Comparison of ENCODE assay signal across 29 cellular contexts in the genomic region with DNA sequence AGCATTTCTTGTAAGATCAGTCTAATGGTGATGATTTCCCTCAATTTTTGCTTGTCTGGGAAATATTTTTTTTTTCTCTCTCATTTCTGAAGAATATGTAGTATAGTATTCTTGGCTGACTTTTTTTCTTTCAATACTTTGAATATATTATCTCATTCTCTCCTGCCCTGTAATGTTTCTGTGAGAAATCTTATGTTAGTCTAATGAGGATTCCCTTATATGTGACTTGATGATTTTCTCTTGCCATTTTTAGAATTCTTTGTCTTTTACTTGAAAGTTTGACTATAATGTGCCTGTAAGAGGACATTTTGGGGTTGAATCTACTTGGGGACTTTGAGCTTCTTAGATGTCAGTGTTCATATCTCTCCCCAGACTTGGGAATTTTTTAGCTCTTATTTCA. TPM values are rescaled to one million over a fixed set of nuclear protein-coding genes. Genes with fewer than 3 reads are reported as not detected.
"Had no signal": no experiment of that assay in that cellular context is flagged by ENCODE, and none has a peak within 500 bp of the region (broad histone marks: within the 10 kb centered on the region; RNA-seq: fewer than 3 reads in every experiment).

No MANE protein-coding gene starts in this region.

- H3K36me3 Mint-ChIP-seq: neural progenitor cell; stimulated activated effector memory CD8-positive, alpha-beta T cell treated with anti-CD3 and anti-CD28 coated beads, Interleukin-12 subunit alpha, Interleukin-12 subunit beta, amount 100 ng/mL, for 72 hours had no signal

- H3K9me3 ChIP-seq: ovary, right lobe of liver, thyroid gland, vagina had no signal

- H3K4me1 Mint-ChIP-seq: natural killer cell; nephron; stimulated activated naive B cell treated with anti-CD40 and anti-IgM and Interleukin-4, amounts not matched to agents 10 μg/mL and 1 μg/mL and 100 μg/mL, for 72 hours had no signal

- H3K4me1 ChIP-seq: neural progenitor cell, parathyroid adenoma, psoas muscle, right lobe of liver, sigmoid colon, stomach, thyroid gland, tibial nerve, upper lobe of left lung, vagina had no signal

- H3K4me3 ChIP-seq: neural progenitor cell, ovary, psoas muscle, right lobe of liver, sigmoid colon, stomach, thoracic aorta, thyroid gland, tibial nerve, upper lobe of left lung, vagina had no signal

- H3K36me3 ChIP-seq: neural progenitor cell, ovary, right lobe of liver, sigmoid colon, stomach, thoracic aorta, thyroid gland, tibial nerve, upper lobe of left lung, vagina had no signal

- ATAC-seq: natural killer cell; psoas muscle; right cardiac atrium; right lobe of liver; stimulated activated effector memory CD8-positive, alpha-beta T cell treated with anti-CD3 and anti-CD28 coated beads, Interleukin-12 subunit alpha, Interleukin-12 subunit beta, amount 100 ng/mL, for 72 hours; stimulated activated naive B cell treated with anti-CD40 and anti-IgM and Interleukin-4, amounts not matched to agents 10 μg/mL and 1 μg/mL and 100 μg/mL, for 72 hours had no signal

- H3K27me3 ChIP-seq: neural progenitor cell, ovary, right lobe of liver, thyroid gland, tibial nerve, upper lobe of left lung, vagina had no signal

- DNase-seq: natural killer cell; occipital lobe; ovary; posterior cingulate gyrus; psoas muscle; right cardiac atrium; right lobe of liver; sigmoid colon; small intestine; stimulated activated CD4-positive, alpha-beta T cell treated with anti-CD3 and anti-CD28 coated beads, Interleukin-15, amount 100 ng/mL, for 24 hours; stimulated activated CD4-positive, alpha-beta T cell treated with anti-CD3 and anti-CD28 coated beads, Interleukin-2, amount 100 ng/mL, for 24 hours; stimulated activated CD4-positive, alpha-beta T cell treated with anti-CD3 and anti-CD28 coated beads, Interleukin-2, amount 100 ng/mL, for 48 hours; stimulated activated CD4-positive, alpha-beta T cell treated with anti-CD3 and anti-CD28 coated beads, Interleukin-4, amount 100 ng/mL, for 24 hours; stimulated activated naive B cell treated with anti-CD40 and anti-IgM and Interleukin-4, amounts not matched to agents 10 μg/mL and 1 μg/mL and 100 μg/mL, for 72 hours; stimulated activated naive CD4-positive, alpha-beta T cell treated with Interleukin-2 at 50 U/mL for 16 hours; stomach; thyroid gland; trophoblast cell; upper lobe of left lung had no signal

- H3K27ac Mint-ChIP-seq: natural killer cell; nephron; neural progenitor cell; progenitor cell of endocrine pancreas; stimulated activated effector memory CD8-positive, alpha-beta T cell treated with anti-CD3 and anti-CD28 coated beads, Interleukin-12 subunit alpha, Interleukin-12 subunit beta, amount 100 ng/mL, for 72 hours; stimulated activated naive B cell treated with anti-CD40 and anti-IgM and Interleukin-4, amounts not matched to agents 10 μg/mL and 1 μg/mL and 100 μg/mL, for 72 hours; stimulated activated naive CD8-positive, alpha-beta T cell treated with anti-CD3 and anti-CD28 coated beads, Interleukin-15, Interleukin-2, amounts not matched to agents 100 ng/mL and 50 ng/mL, for 24 hours had no signal

- H3K27ac ChIP-seq: neural progenitor cell, ovary, parathyroid adenoma, psoas muscle, right lobe of liver, sigmoid colon, stomach, thoracic aorta, thyroid gland, tibial nerve, upper lobe of left lung, vagina had no signal

- H3K4me3 Mint-ChIP-seq: natural killer cell; nephron; neural progenitor cell; stimulated activated effector memory CD8-positive, alpha-beta T cell treated with anti-CD3 and anti-CD28 coated beads, Interleukin-12 subunit alpha, Interleukin-12 subunit beta, amount 100 ng/mL, for 72 hours; stimulated activated naive B cell treated with anti-CD40 and anti-IgM and Interleukin-4, amounts not matched to agents 10 μg/mL and 1 μg/mL and 100 μg/mL, for 72 hours; stimulated activated naive CD8-positive, alpha-beta T cell treated with anti-CD3 and anti-CD28 coated beads, Interleukin-15, Interleukin-2, amounts not matched to agents 100 ng/mL and 50 ng/mL, for 24 hours had no signal

- H3K9ac ChIP-seq: neural progenitor cell, parathyroid adenoma had no signal

RNA-seq across cellular contexts. Expression of gene PCBP3, which starts 40.0 kb away (rescaled TPM):
- total RNA-seq: skeletal muscle tissue had no signal
